Comparison of ENCODE assay signal across 2 cellular contexts in the genomic region with DNA sequence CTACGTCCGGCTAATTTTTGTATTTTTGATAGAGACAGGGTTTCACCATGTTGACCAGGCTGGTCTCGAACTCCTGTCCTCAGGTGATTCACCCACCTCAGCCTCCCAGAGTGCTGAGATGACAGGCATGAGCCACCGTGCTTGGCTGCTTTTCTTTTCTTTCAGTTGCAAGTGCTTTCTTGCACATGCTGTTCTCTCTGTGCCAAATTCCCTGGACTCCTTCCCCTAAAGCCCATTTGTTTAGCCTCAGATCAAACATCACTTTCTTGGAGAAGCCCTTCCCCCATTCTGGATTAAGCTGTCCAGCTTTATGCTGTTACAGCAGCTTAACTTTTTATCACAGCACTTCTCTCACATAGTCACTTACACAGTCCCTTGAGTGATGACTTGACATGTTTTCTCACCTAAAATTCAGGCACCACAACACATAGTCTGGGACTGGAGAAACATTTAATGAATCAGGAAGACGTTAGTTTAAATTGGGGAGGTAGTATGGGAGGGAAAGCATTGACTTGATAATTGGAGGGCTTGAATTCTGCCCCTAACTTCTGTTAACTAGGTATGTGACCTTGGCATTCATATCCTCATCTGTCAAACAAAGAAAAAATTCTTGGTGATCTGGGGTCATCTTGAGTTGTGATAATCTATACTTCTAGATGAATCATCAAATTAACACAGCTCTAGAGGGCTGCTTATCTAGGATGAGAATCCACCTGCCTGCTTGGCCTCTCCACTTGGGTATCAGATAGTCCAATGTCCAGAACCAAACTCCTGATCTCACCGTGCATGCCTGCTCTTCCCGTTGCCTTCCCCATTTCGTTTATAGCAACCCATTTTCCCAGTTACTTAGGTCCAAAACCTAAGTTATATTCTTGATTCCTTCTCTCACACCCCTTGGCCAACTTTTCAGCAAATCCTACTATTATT.
TF ChIP-seq lines count a peak whose summit lies in the region.

No MANE protein-coding gene starts in this region.

TF ChIP-seq in IMR-90, 13 proteins besides CTCF, POLR2A, EP300 and RAD21:
- TF ChIP-seq MXI1 (IDR thresholded peaks at IDR 0.05; ENCODE audit: borderline replicate concordance, low read depth, low read length) (peak; percentile 34; the same call in 1 of the 2 replicates), RCOR1 (IDR thresholded peaks at IDR 0.05; ENCODE audit: insufficient replicate concordance, low read length) (no peak)

TF ChIP-seq in K562, 482 proteins besides CTCF, POLR2A, EP300 and RAD21:
- TF ChIP-seq, protein P1, sequence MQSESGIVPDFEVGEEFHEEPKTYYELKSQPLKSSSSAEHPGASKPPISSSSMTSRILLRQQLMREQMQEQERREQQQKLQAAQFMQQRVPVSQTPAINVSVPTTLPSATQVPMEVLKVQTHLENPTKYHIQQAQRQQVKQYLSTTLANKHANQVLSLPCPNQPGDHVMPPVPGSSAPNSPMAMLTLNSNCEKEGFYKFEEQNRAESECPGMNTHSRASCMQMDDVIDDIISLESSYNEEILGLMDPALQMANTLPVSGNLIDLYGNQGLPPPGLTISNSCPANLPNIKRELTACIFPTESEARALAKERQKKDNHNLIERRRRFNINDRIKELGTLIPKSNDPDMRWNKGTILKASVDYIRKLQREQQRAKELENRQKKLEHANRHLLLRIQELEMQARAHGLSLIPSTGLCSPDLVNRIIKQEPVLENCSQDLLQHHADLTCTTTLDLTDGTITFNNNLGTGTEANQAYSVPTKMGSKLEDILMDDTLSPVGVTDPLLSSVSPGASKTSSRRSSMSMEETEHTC (IDR thresholded peaks at IDR 0.05), result no peak
- TF ChIP-seq ZZZ3 (IDR thresholded peaks at IDR 0.05) (no peak), NFE2 (IDR thresholded peaks at IDR 0.05; ENCODE audit: low read depth) (peak; percentile 42; the same call in 1 of the 2 replicates), ARID1B (IDR thresholded peaks at IDR 0.05) (no peak), MEIS2 (IDR thresholded peaks at IDR 0.05; ENCODE audit: partially characterized antibody) (peak; percentile 5), ZNF316 (IDR thresholded peaks at IDR 0.05) (peak; percentile 87), C11orf30 (IDR thresholded peaks at IDR 0.05; ENCODE audit: low read depth) (peak; percentile 74), SAFB (IDR thresholded peaks at IDR 0.05; ENCODE audit: borderline replicate concordance, low read depth, low read length) (no peak), YY1 (IDR thresholded peaks at IDR 0.05; ENCODE audit: borderline replicate concordance in 1 of 3, control insufficient read depth in 1 of 3, extremely low read depth in 1 of 3, insufficient read depth in 3 of 3, insufficient read length in 1 of 3, insufficient replicate concordance in 2 of 3, low read depth in 1 of 3, low read length in 2 of 3) (no peak), ZNF408 (CRISPR knock-in tag; IDR thresholded peaks at IDR 0.05; ENCODE audit: low read depth) (no peak), MAFG (tag; conservative IDR thresholded peaks at IDR 0.05) (peak; percentile 82), ZNF717 (CRISPR knock-in tag; IDR thresholded peaks at IDR 0.05) (no peak)
- TF ChIP-seq, protein P2, sequence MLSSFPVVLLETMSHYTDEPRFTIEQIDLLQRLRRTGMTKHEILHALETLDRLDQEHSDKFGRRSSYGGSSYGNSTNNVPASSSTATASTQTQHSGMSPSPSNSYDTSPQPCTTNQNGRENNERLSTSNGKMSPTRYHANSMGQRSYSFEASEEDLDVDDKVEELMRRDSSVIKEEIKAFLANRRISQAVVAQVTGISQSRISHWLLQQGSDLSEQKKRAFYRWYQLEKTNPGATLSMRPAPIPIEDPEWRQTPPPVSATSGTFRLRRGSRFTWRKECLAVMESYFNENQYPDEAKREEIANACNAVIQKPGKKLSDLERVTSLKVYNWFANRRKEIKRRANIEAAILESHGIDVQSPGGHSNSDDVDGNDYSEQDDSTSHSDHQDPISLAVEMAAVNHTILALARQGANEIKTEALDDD (IDR thresholded peaks at IDR 0.05), result peak; percentile 53; the same call in 1 of the 2 replicates
